Comparison of ENCODE assay signal across 26 cellular contexts in the genomic region with DNA sequence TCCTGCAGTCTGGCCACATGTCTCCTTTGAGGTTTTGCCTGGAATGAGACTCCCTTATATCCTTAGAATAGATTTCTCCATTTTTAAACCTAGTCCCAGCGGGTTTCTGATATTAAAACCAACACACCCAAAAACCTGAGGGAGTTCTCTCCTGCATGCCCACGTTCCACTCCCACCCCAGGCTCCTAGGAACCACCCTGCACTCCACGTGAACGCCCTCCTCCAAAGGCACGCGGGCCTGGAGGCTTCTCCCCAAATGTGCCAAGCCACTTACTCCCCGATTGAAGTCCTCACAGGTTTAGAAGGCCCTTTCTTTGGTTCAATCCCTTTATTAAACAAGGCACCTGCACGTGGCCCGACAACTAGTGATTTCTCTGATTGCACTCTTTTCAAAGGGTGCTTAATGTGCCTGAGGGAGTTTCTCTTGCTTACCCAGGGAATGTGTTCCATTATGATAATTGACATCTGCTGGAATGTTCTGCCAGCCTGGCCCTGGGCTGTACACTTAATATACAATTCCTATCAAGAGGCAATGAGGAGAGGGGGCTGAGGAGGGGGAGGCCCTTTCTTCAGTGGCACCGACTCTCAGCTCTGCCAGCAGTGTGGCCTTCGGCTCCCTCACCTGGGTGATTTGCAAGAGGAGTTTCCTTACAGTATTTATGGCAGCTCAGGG.
"Had no signal": no experiment of that assay in that cellular context is flagged by ENCODE, and none has a peak within 500 bp of the region (broad histone marks: within the 10 kb centered on the region; RNA-seq: fewer than 3 reads in every experiment).

No MANE protein-coding gene starts in this region.

- H3K9ac ChIP-seq: neural progenitor cell, parathyroid adenoma had no signal

- H3K4me1 ChIP-seq: colonic mucosa, parathyroid adenoma, tibial nerve had no signal

- H3K27me3 ChIP-seq: colonic mucosa, gastrocnemius medialis, neural progenitor cell, suprapubic skin had no signal

- H3K36me3 ChIP-seq: colonic mucosa, neural progenitor cell, suprapubic skin, tibial nerve, WERI-Rb-1 had no signal

- H2AFZ ChIP-seq: neural progenitor cell, parathyroid adenoma had no signal

- H3K9me3 ChIP-seq: colonic mucosa, gastrocnemius medialis, suprapubic skin, tibial nerve had no signal

- H3K27ac ChIP-seq: colonic mucosa, gastrocnemius medialis, neural progenitor cell, parathyroid adenoma, suprapubic skin, tibial nerve, WERI-Rb-1 had no signal

- H3K4me2 ChIP-seq: neural progenitor cell had no signal

- H3K4me3 ChIP-seq: colonic mucosa, gastrocnemius medialis, neural progenitor cell, suprapubic skin, tibial nerve had no signal

- DNase-seq: activated CD4-positive, alpha-beta T cell treated with anti-CD3 and anti-CD28 coated beads for 48 hours; activated CD4-positive, alpha-beta T cell treated with anti-CD3 and anti-CD28 coated beads, Interleukin-2, amount 50 U/mL, for 48 hours; activated gamma-delta T cell treated with Interleukin-2 at 50 U/mL for 16 hours; activated naive CD4-positive, alpha-beta T cell treated with anti-CD3 and anti-CD28 coated beads, Interleukin-2, amount 50 U/mL, for 16 hours; activated T-cell treated with anti-CD3 and anti-CD28 coated beads, Interleukin-2, amount 50 U/mL, for 4 hours; cerebellar nuclear complex; colonic mucosa; effector CD8-positive, alpha-beta T cell; erythroblast; gastrocnemius medialis; hippocampal formation; kidney; left colon; naive thymus-derived CD8-positive, alpha-beta T cell; occipital lobe; right cardiac atrium; stimulated activated CD4-positive, alpha-beta T cell treated with anti-CD3 and anti-CD28 coated beads, Interleukin-15, amount 100 ng/mL, for 24 hours; stimulated activated CD4-positive, alpha-beta T cell treated with anti-CD3 and anti-CD28 coated beads, Interleukin-2, amount 100 ng/mL, for 24 hours; stimulated activated naive CD4-positive, alpha-beta T cell; T-helper 17 cell; T1000; WERI-Rb-1 had no signal

- H3K79me2 ChIP-seq: parathyroid adenoma had no signal
